In the genomic region with DNA sequence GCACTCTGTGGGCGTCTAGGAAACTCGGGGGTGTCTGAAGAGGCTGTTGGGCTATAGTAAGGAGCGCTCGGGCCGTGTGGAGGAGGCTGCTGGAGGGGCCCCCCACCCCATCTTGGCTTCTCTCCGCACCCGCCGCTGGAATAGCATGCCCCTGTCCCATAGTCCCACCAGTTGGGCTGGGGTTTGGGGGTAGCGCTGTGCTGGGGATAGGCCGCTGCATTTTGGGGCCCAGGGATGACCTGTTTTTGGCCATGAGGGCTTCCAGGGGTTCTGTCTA, we compare ENCODE assay signal across 8 cellular contexts. TPM values are rescaled to one million over a fixed set of nuclear protein-coding genes. Genes with fewer than 3 reads are reported as not detected.
A peak's percentile ranks its signal among the peaks of the same experiment; 100 is the strongest.
DNase-seq lines count a peak whose midpoint lies in the region; ATAC-seq, FAIRE-seq and TF ChIP-seq lines count a peak whose summit lies in the region.

No MANE protein-coding gene starts in this region.

- H3K27me3 ChIP-seq in BE2C (peaks cover 42% of the 10 kb centered on the region), adrenal gland (peaks cover 44% of the 10 kb centered on the region)

- H3K36me3 Mint-ChIP-seq in chondrocyte (ENCODE audit: low read depth), result peaks cover 5% of the 10 kb centered on the region
- no peaks in the 10 kb centered on the region for H3K36me3 Mint-ChIP-seq in naive thymus-derived CD8-positive, alpha-beta T cell

- peak overlapping the region; percentile 52 for H3K4me3 ChIP-seq in BE2C (ENCODE audit: low read depth, low read length)
- peak overlapping the region; percentile 65 for H3K4me3 ChIP-seq in LNCaP clone FGC (ENCODE audit: low read depth, low read length)
- H3K4me3 ChIP-seq in kidney (ENCODE audit: low read length in 2 of 2), result peak overlapping the region in 1 of 2 donors; percentile 32
- peak overlapping the region in 1 of 4 donors; percentile 57 for H3K4me3 ChIP-seq in adrenal gland

- H3K36me3 ChIP-seq in BE2C (no peaks in the 10 kb centered on the region), kidney (ENCODE audit: control insufficient read depth in 1 of 2, insufficient read depth in 2 of 2, low read length in 2 of 2) (no peaks in the 10 kb centered on the region), adrenal gland (replicated peaks in 1 of 2) (no peaks in the 10 kb centered on the region)

- peaks cover 28% of the 10 kb centered on the region for H3K4me1 Mint-ChIP-seq in chondrocyte (ENCODE audit: low read depth)
- H3K4me1 Mint-ChIP-seq in naive thymus-derived CD8-positive, alpha-beta T cell, result peaks cover 22 to 45% (median 42%) of the 10 kb centered on the region in 4 donors

- H3K27ac ChIP-seq in kidney (ENCODE audit: low read depth in 2 of 2, low read length in 2 of 2) (no peak overlapping the region), adrenal gland (no peak overlapping the region)

- TF ChIP-seq POLR2A in adrenal gland (IDR thresholded peaks at IDR 0.05), result no peak

- WGBS in adrenal gland, 4 donors, result 0 to 7% (median 6%) methylated on average over 5 to 10 of the region's 10 CpGs; no CpG with 5 or more reads in 1 of the 4 donors

- no peak overlapping the region for H3K9ac ChIP-seq in kidney (ENCODE audit: low read length in 2 of 2)

- H3K9me3 ChIP-seq in BE2C (no peaks in the 10 kb centered on the region), kidney (ENCODE audit: control insufficient read depth in 1 of 2, low read length in 2 of 2) (no peaks in the 10 kb centered on the region), adrenal gland (replicated peaks in 1 of 3) (no peaks in the 10 kb centered on the region)

- FAIRE-seq in kidney (lab: Jason Lieb, UNC), result no peak

- TF ChIP-seq CTCF in BE2C (IDR thresholded peaks at IDR 0.05; ENCODE audit: low read depth, low read length), result no peak
- TF ChIP-seq CTCF in LNCaP clone FGC (IDR thresholded peaks at IDR 0.05; ENCODE audit: control insufficient read depth, extremely low read depth, insufficient read depth), result no peak
- no peak for TF ChIP-seq CTCF in chondrocyte (IDR thresholded peaks at IDR 0.05)
- no peak for TF ChIP-seq CTCF in kidney (IDR thresholded peaks at IDR 0.05; ENCODE audit: borderline replicate concordance, extremely low read depth, insufficient read depth)
- TF ChIP-seq CTCF in adrenal gland (IDR thresholded peaks at IDR 0.05), result no peak

- POLR2A ChIA-PET in naive thymus-derived CD8-positive, alpha-beta T cell (lab: Charles Lee), result interaction anchor here (1.4 to 2.8 kb wide), 4 partner anchors 9 to 28 kb away, joined by 4 to 14 read pairs (median 7); partner anchors contain the start of gene EFNA4

- no peaks in the 10 kb centered on the region for H3K9me3 Mint-ChIP-seq in chondrocyte (ENCODE audit: low read depth)
- H3K9me3 Mint-ChIP-seq in naive thymus-derived CD8-positive, alpha-beta T cell, result no peaks in the 10 kb centered on the region

- no peak for DNase-seq in BE2C
- DNase-seq in LNCaP clone FGC (ENCODE audit: low read depth), result no peak
- DNase-seq in chondrocyte (ENCODE audit: low spot score), result no peak
- peak in 2 of 10 donors; percentile 22 to 31 for DNase-seq in naive thymus-derived CD8-positive, alpha-beta T cell
- DNase-seq in kidney, result no peak
- no peak for DNase-seq in adrenal gland

- ATAC-seq in naive thymus-derived CD8-positive, alpha-beta T cell, result peak; percentile 5 to 7
- ATAC-seq in HG02763 (IDR thresholded peaks at IDR 0.05; ENCODE audit: unreplicated experiment), result no peak
- ATAC-seq in HG02970 (IDR thresholded peaks at IDR 0.05; ENCODE audit: low FRiP score, unreplicated experiment), result no peak

- peak overlapping the region; percentile 66 for H3K4me3 Mint-ChIP-seq in chondrocyte (ENCODE audit: unreplicated experiment)
- H3K4me3 Mint-ChIP-seq in naive thymus-derived CD8-positive, alpha-beta T cell, result peak overlapping the region; percentile 71 to 91 (median 84)

- no peak overlapping the region for H3K27ac Mint-ChIP-seq in chondrocyte (ENCODE audit: unreplicated experiment)
- peak overlapping the region in 8 of 10 donors; percentile 1 to 89 (median 62) for H3K27ac Mint-ChIP-seq in naive thymus-derived CD8-positive, alpha-beta T cell

- intact Hi-C loops in kidney (cut with DNase I) (no loop called here), adrenal gland (cut with DNase I) (no loop called here)

- H3K4me1 ChIP-seq in BE2C (peaks cover 18% of the 10 kb centered on the region), kidney (ENCODE audit: control insufficient read depth in 1 of 2, insufficient read depth in 1 of 2, low read depth in 1 of 2, low read length in 2 of 2) (peaks cover 13 to 25% of the 10 kb centered on the region in 2 donors), adrenal gland (replicated peaks in 1 of 2) (peaks cover 28 to 48% of the 10 kb centered on the region in 2 donors)

- H3K27me3 Mint-ChIP-seq in chondrocyte (ENCODE audit: low read depth), result peaks cover 24% of the 10 kb centered on the region
- peaks cover 17 to 42% (median 25%) of the 10 kb centered on the region in 5 donors for H3K27me3 Mint-ChIP-seq in naive thymus-derived CD8-positive, alpha-beta T cell

RNA-seq across cellular contexts. Expression of gene EFNA3, which starts 0.5 kb away (rescaled TPM):
- polyA plus RNA-seq in BE2C (2012; ENCODE audit: insufficient read depth, insufficient read length, low read depth), result 13.2 TPM
- total RNA-seq in chondrocyte (4.3 to 5.5 TPM (median 4.5 TPM) in 3 replicates), kidney (1.7 TPM), adrenal gland (1 to 10 TPM; 1.4 to 6.6 (median 2.7) TPM)
- total RNA-seq in naive thymus-derived CD8-positive, alpha-beta T cell, result 1 to 10 TPM in 1 of 2 experiments, under 1 TPM in 1; 0.88 to 1.2 TPM
- 1 to 10 TPM in 1 of 3 donors, under 1 TPM in 2; 0.53 to 1.3 (median 0.56) TPM for polyA plus RNA-seq in naive thymus-derived CD8-positive, alpha-beta T cell
- polyA plus RNA-seq in kidney (ENCODE audit: insufficient read depth, low read depth, low replicate concordance) (1.2 TPM), adrenal gland (1 to 10 TPM; 2.8 to 4.0 (median 3.7) TPM)

RNA-seq across cellular contexts. Expression of gene EFNA4, which starts 15.6 kb away (rescaled TPM):
- polyA plus RNA-seq in BE2C (2012; ENCODE audit: insufficient read depth, insufficient read length, low read depth), result not detected
- total RNA-seq in chondrocyte, result 8.9 to 10.6 TPM (median 9.7 TPM) in 3 replicates
- 1 to 10 TPM; 4.6 to 5.3 TPM for total RNA-seq in naive thymus-derived CD8-positive, alpha-beta T cell
- 1 to 10 TPM; 1.0 to 2.6 (median 1.1) TPM for polyA plus RNA-seq in naive thymus-derived CD8-positive, alpha-beta T cell
- 7.6 TPM for total RNA-seq in kidney
- polyA plus RNA-seq in kidney (ENCODE audit: insufficient read depth, low read depth, low replicate concordance), result 11.8 TPM
- total RNA-seq in adrenal gland, result 10 to 100 TPM in 4 of 8 donors, 1 to 10 TPM in 4; 3.5 to 25.7 (median 11.2) TPM
- 10 to 100 TPM; 10.0 to 23.5 (median 12.1) TPM for polyA plus RNA-seq in adrenal gland

RNA-seq across cellular contexts. Expression of gene ADAM15, which starts 28.0 kb away (rescaled TPM):
- 95.5 TPM for polyA plus RNA-seq in BE2C (2012; ENCODE audit: insufficient read depth, insufficient read length, low read depth)
- total RNA-seq in chondrocyte (73.7 to 91.1 TPM (median 75.2 TPM) in 3 replicates), kidney (152 TPM), adrenal gland (10 to 100 TPM; 41.9 to 84.2 (median 59.3) TPM)
- total RNA-seq in naive thymus-derived CD8-positive, alpha-beta T cell, result 10 to 100 TPM; 21.1 to 21.9 TPM
- 1 to 10 TPM; 2.8 to 4.5 (median 3.1) TPM for polyA plus RNA-seq in naive thymus-derived CD8-positive, alpha-beta T cell
- polyA plus RNA-seq in kidney (ENCODE audit: insufficient read depth, low read depth, low replicate concordance) (68.4 TPM), adrenal gland (100 to 1,000 TPM in 2 of 3 donors, 10 to 100 TPM in 1; 16.1 to 269 (median 240) TPM)

RNA-seq across cellular contexts. Expression of gene DCST1, which starts 45.5 kb away (rescaled TPM):
- polyA plus RNA-seq in BE2C (2012; ENCODE audit: insufficient read depth, insufficient read length, low read depth), result not detected
- total RNA-seq in chondrocyte (not detected in 3 replicates), kidney (not detected), adrenal gland (not detected)
- not detected for total RNA-seq in naive thymus-derived CD8-positive, alpha-beta T cell
- polyA plus RNA-seq in naive thymus-derived CD8-positive, alpha-beta T cell, result not detected
- polyA plus RNA-seq in kidney (ENCODE audit: insufficient read depth, low read depth, low replicate concordance) (not detected), adrenal gland (not detected)

RNA-seq across cellular contexts. Expression of gene DCST2, which starts 45.6 kb away (rescaled TPM):
- 0.28 TPM for polyA plus RNA-seq in BE2C (2012; ENCODE audit: insufficient read depth, insufficient read length, low read depth)
- total RNA-seq in chondrocyte (0.30 to 0.36 TPM (median 0.36 TPM) in 3 replicates), kidney (1.4 TPM), adrenal gland (1 to 10 TPM in 3 of 8 donors, under 1 TPM in 3, not detected in 2; 0.14 to 2.4 (median 1.1) TPM)
- 1 to 10 TPM in 1 of 2 experiments, under 1 TPM in 1; 0.83 to 1.1 TPM for total RNA-seq in naive thymus-derived CD8-positive, alpha-beta T cell
- not detected for polyA plus RNA-seq in naive thymus-derived CD8-positive, alpha-beta T cell
- polyA plus RNA-seq in kidney (ENCODE audit: insufficient read depth, low read depth, low replicate concordance) (0.43 TPM), adrenal gland (10 to 100 TPM in 1 of 3 donors, 1 to 10 TPM in 1, under 1 TPM in 1; 0.24 to 15.2 (median 8.5) TPM)

Comparison
In these comparisons a context has a peak if more than half of its experiments do, and no peak if none do; other contexts are left out.
1. ATAC-seq: peak in naive thymus-derived CD8-positive, alpha-beta T cell (2 of 2); none in HG02763 (single experiment) and HG02970 (single experiment).